In genomic region chr7:12570529-12571461, GRCh38 we compare ENCODE assay signal across 7 cellular contexts. TPM values are rescaled to one million over a fixed set of nuclear protein-coding genes. Genes with fewer than 3 reads are reported as not detected.
A peak's percentile ranks its signal among the peaks of the same experiment; 100 is the strongest.
DNase-seq lines count a peak whose midpoint lies in the region; ATAC-seq and TF ChIP-seq lines count a peak whose summit lies in the region.

TSS of gene SCIN (plus strand) at chr7:12570720. CDS start at chr7:12570787, 67 bp downstream.

- whole genome bisulfite sequencing in SK-N-SH (ENCODE audit: low lambda C conversion rate): 9% methylated on average over 61 of the region's 74 CpGs

- H3K27ac Mint-ChIP-seq in stimulated activated effector memory CD8-positive, alpha-beta T cell treated with anti-CD3 and anti-CD28 coated beads, Interleukin-12 subunit alpha, Interleukin-12 subunit beta, amount 100 ng/mL, for 72 hours: no peak within 1 kb of the TSS

- H3K4me1 ChIP-seq in SK-N-SH (ENCODE audit: control insufficient read depth in 1 of 2, insufficient read depth in 2 of 2, low read depth in 1 of 2, low read length in 1 of 2) (peaks cover 0 to 13% of the 10 kb centered on the region in 2 experiments; a peak in 1 of 4 replicates), lower lobe of right lung (peaks cover 15% of the 10 kb centered on the region)

- no peak for TF ChIP-seq EP300 in SK-N-SH (IDR thresholded peaks at IDR 0.05; ENCODE audit: borderline replicate concordance in 1 of 2, low read depth in 1 of 2, low read length in 1 of 2)

- CTCF ChIA-PET in SK-N-SH (lab: Yijun Ruan, JAX): interaction anchor here (1.3 to 2.1 kb wide), 3 partner anchors 46 to 116 kb away, joined by 3 to 14 read pairs (median 5); no protein-coding TSS in a partner anchor

- H3K4me2 ChIP-seq in SK-N-SH: peak within 1 kb of the TSS; percentile 77

- no peak within 1 kb of the TSS for H3K27ac ChIP-seq in SK-N-SH (ENCODE audit: low read depth in 2 of 2, low read length in 1 of 2)
- peak within 1 kb of the TSS; percentile 66 for H3K27ac ChIP-seq in lower lobe of right lung

- H3F3A ChIP-seq in SK-N-SH (replicated peaks; ENCODE audit: insufficient read depth): no peaks in the 10 kb centered on the region

- POLR2A ChIA-PET in SK-N-SH (lab: Yijun Ruan, JAX): no interaction called here

- H3K27me3 ChIP-seq in SK-N-SH (ENCODE audit: insufficient read depth): peaks cover 35% of the 10 kb centered on the region
- peaks cover 26% of the 10 kb centered on the region for H3K27me3 ChIP-seq in lower lobe of right lung (ENCODE audit: low read depth)

- ATAC-seq in HG03439 (IDR thresholded peaks at IDR 0.05; ENCODE audit: unreplicated experiment) (peak; percentile 38), lower lobe of right lung (peak; percentile 76 to 83), HG03520 (IDR thresholded peaks at IDR 0.05; ENCODE audit: unreplicated experiment) (no peak)
- peak; percentile 73 for ATAC-seq in stimulated activated effector memory CD8-positive, alpha-beta T cell treated with anti-CD3 and anti-CD28 coated beads, Interleukin-12 subunit alpha, Interleukin-12 subunit beta, amount 100 ng/mL, for 72 hours

- peak; percentile 33 for DNase-seq in GM12865 (ENCODE audit: low read depth)
- DNase-seq in SK-N-SH: peak; percentile 73
- DNase-seq in dermis blood vessel endothelial cell: peak; percentile 37
- DNase-seq in lower lobe of right lung: peak; percentile 68
- DNase-seq in stimulated activated effector memory CD8-positive, alpha-beta T cell treated with anti-CD3 and anti-CD28 coated beads, Interleukin-12 subunit alpha, Interleukin-12 subunit beta, amount 100 ng/mL, for 72 hours (ENCODE audit: low spot score in 2 of 2): peak; percentile 3 to 50

- TF ChIP-seq RAD21 in SK-N-SH (IDR thresholded peaks at IDR 0.05; ENCODE audit: low read length): no peak

- peak within 1 kb of the TSS; percentile 71 for H3K4me3 Mint-ChIP-seq in stimulated activated effector memory CD8-positive, alpha-beta T cell treated with anti-CD3 and anti-CD28 coated beads, Interleukin-12 subunit alpha, Interleukin-12 subunit beta, amount 100 ng/mL, for 72 hours

- no peaks in the 10 kb centered on the region for H3K9me3 Mint-ChIP-seq in stimulated activated effector memory CD8-positive, alpha-beta T cell treated with anti-CD3 and anti-CD28 coated beads, Interleukin-12 subunit alpha, Interleukin-12 subunit beta, amount 100 ng/mL, for 72 hours

- H3K9me3 ChIP-seq in SK-N-SH (no peaks in the 10 kb centered on the region), lower lobe of right lung (no peaks in the 10 kb centered on the region)

- TF ChIP-seq CTCF in GM12865 (IDR thresholded peaks at IDR 0.05; ENCODE audit: insufficient read depth, low read depth, low read length, missing control alignments) (no peak), SK-N-SH (IDR thresholded peaks at IDR 0.05) (no peak), lower lobe of right lung (IDR thresholded peaks at IDR 0.05) (no peak)

- no peaks in the 10 kb centered on the region for H3K9me2 ChIP-seq in SK-N-SH

- H3K79me2 ChIP-seq in SK-N-SH (ENCODE audit: insufficient read depth): no peaks in the 10 kb centered on the region

- peak within 1 kb of the TSS; percentile 52 for H3K4me3 ChIP-seq in GM12865 (ENCODE audit: low read depth, low read length)
- H3K4me3 ChIP-seq in SK-N-SH (ENCODE audit: low read depth in 2 of 2, low read length in 1 of 2): peak within 1 kb of the TSS; percentile 45 to 46
- peak within 1 kb of the TSS; percentile 53 for H3K4me3 ChIP-seq in lower lobe of right lung

- H2AFZ ChIP-seq in SK-N-SH (ENCODE audit: low read depth): peak within 1 kb of the TSS; percentile 69; the same call in 1 of the 2 replicates

- no peaks in the 10 kb centered on the region for H3K36me3 Mint-ChIP-seq in stimulated activated effector memory CD8-positive, alpha-beta T cell treated with anti-CD3 and anti-CD28 coated beads, Interleukin-12 subunit alpha, Interleukin-12 subunit beta, amount 100 ng/mL, for 72 hours

- H4K20me1 ChIP-seq in SK-N-SH (ENCODE audit: insufficient read depth): no peaks in the 10 kb centered on the region

- H3K36me3 ChIP-seq in SK-N-SH (replicated peaks in 1 of 2; ENCODE audit: control insufficient read depth in 1 of 2, insufficient read depth in 2 of 2, low read length in 1 of 2) (no peaks in the 10 kb centered on the region), lower lobe of right lung (no peaks in the 10 kb centered on the region)

- intact Hi-C loops in lower lobe of right lung (cut with DNase I): no loop called here

- H3K4me1 Mint-ChIP-seq in stimulated activated effector memory CD8-positive, alpha-beta T cell treated with anti-CD3 and anti-CD28 coated beads, Interleukin-12 subunit alpha, Interleukin-12 subunit beta, amount 100 ng/mL, for 72 hours: peaks cover 14% of the 10 kb centered on the region

- H3K9ac ChIP-seq in SK-N-SH: no peak within 1 kb of the TSS

TF ChIP-seq in SK-N-SH, 30 proteins besides CTCF, POLR2A, EP300 and RAD21:
- TF ChIP-seq, protein P1, sequence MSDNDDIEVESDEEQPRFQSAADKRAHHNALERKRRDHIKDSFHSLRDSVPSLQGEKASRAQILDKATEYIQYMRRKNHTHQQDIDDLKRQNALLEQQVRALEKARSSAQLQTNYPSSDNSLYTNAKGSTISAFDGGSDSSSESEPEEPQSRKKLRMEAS (IDR thresholded peaks at IDR 0.05; ENCODE audit: low read depth): no peak
- TF ChIP-seq GATA2 (CRISPR knock-in tag; IDR thresholded peaks at IDR 0.05) (peak; percentile 44; the same call in 1 of the 2 replicates), FOXM1 (IDR thresholded peaks at IDR 0.05; ENCODE audit: low read depth) (no peak)

RNA-seq across cellular contexts. Expression of gene SCIN, which starts in this region (rescaled TPM):
- 0.02 TPM in 2 replicates for polyA plus RNA-seq in SK-N-SH (2012; rRNA removed)
- polyA plus RNA-seq in SK-N-SH (2012; cell fraction: cytosol; rRNA removed): 0.03 TPM in 2 replicates
- 0.01 and 0.02 TPM in 2 replicates for polyA plus RNA-seq in SK-N-SH (2012; cell fraction: nucleus; rRNA removed)
- total RNA-seq in dermis blood vessel endothelial cell: 0.17 and 2.6 TPM in 2 replicates
- total RNA-seq in lower lobe of right lung: 21.1 TPM

Comparison
In these comparisons a context has a peak if more than half of its experiments do, and no peak if none do; other contexts are left out.
1. Peak in DNase-seq, H3K4me3 ChIP-seq and H3K4me2 ChIP-seq in SK-N-SH; RNA of the gene not detected or under 1 TPM.